In genomic region chr7:103063895-103064294, GRCh38 we compare ENCODE assay signal across 17 cellular contexts. TPM values are rescaled to one million over a fixed set of nuclear protein-coding genes. Genes with fewer than 3 reads are reported as not detected.
DNase-seq lines count a peak whose midpoint lies in the region; ATAC-seq and TF ChIP-seq lines count a peak whose summit lies in the region.
"Had no signal": no experiment of that assay in that cellular context is flagged by ENCODE, and none has a peak within 500 bp of the region (broad histone marks: within the 10 kb centered on the region; RNA-seq: fewer than 3 reads in every experiment).

No MANE protein-coding gene starts in this region.

- no peak overlapping the region for H3K4me3 ChIP-seq in choroid plexus epithelial cell (ENCODE audit: low read depth, low read length)
- H3K4me3 ChIP-seq in retinal pigment epithelial cell (ENCODE audit: low read length) = no peak overlapping the region
- H3K4me3 ChIP-seq in aorta (ENCODE audit: low read length in 2 of 2) = no peak overlapping the region
- H3K4me3 ChIP-seq in esophagus squamous epithelium = no peak overlapping the region
- H3K4me3 ChIP-seq: GM12878, SJCRH30 had no signal

- H3K9me3 ChIP-seq in aorta (ENCODE audit: control insufficient read depth, low read length) (no peaks in the 10 kb centered on the region), esophagus squamous epithelium (no peaks in the 10 kb centered on the region)

- peak; percentile 15 for DNase-seq in ELR (ENCODE audit: low read depth)
- DNase-seq in HT-29 (ENCODE audit: low spot score) = peak; percentile 12
- no peak for DNase-seq in choroid plexus epithelial cell (ENCODE audit: low read depth)
- DNase-seq in retinal pigment epithelial cell (ENCODE audit: low read depth) = no peak
- no peak for DNase-seq in aorta
- DNase-seq in esophagus squamous epithelium (lab: John Stamatoyannopoulos, UW) = no peak
- DNase-seq in activated CD4-positive, alpha-beta T cell treated with anti-CD3 and anti-CD28 coated beads, Interleukin-2, amount 10 ng/mL, durations not matched to agents 7 days and 5 days = no peak
- DNase-seq: Calu3; CD4-positive, alpha-beta memory T cell; DMS79; GOT3; NCI-H187 treated with DMSO at 0.1 percent for 48 hours; NCI-H446; OCI-M1; SJCRH30 had no signal

- no peaks in the 10 kb centered on the region for H3K9me3 Mint-ChIP-seq in activated CD4-positive, alpha-beta T cell treated with anti-CD3 and anti-CD28 coated beads, Interleukin-2, amount 10 ng/mL, durations not matched to agents 7 days and 5 days
- H3K9me3 Mint-ChIP-seq: CD4-positive, alpha-beta memory T cell had no signal

- WGBS in aorta, 2 donors = 86 to 93% methylated on average over 3 of the region's 3 CpGs
- 81 to 95% methylated on average over 2 to 3 of the region's 3 CpGs for WGBS in esophagus squamous epithelium, 2 donors

- H3K27ac ChIP-seq in aorta (ENCODE audit: low read depth in 1 of 2, low read length in 2 of 2) (no peak overlapping the region), esophagus squamous epithelium (no peak overlapping the region)
- H3K27ac ChIP-seq: RWPE1, SJCRH30 had no signal

- H3K4me1 ChIP-seq in aorta (ENCODE audit: control insufficient read depth in 1 of 2, insufficient read depth in 2 of 2, low read length in 2 of 2) (peaks cover 1 to 3% of the 10 kb centered on the region in 2 donors), esophagus squamous epithelium (no peaks in the 10 kb centered on the region)
- H3K4me1 ChIP-seq: SJCRH30 had no signal

- H3K27me3 Mint-ChIP-seq in activated CD4-positive, alpha-beta T cell treated with anti-CD3 and anti-CD28 coated beads, Interleukin-2, amount 10 ng/mL, durations not matched to agents 7 days and 5 days = no peaks in the 10 kb centered on the region

- POLR2A ChIA-PET in activated CD4-positive, alpha-beta T cell treated with anti-CD3 and anti-CD28 coated beads, Interleukin-2, amount 10 ng/mL, durations not matched to agents 7 days and 5 days (lab: Charles Lee) = no interaction called here

- no peak overlapping the region for H3K4me3 Mint-ChIP-seq in activated CD4-positive, alpha-beta T cell treated with anti-CD3 and anti-CD28 coated beads, Interleukin-2, amount 10 ng/mL, durations not matched to agents 7 days and 5 days
- H3K4me3 Mint-ChIP-seq: CD4-positive, alpha-beta memory T cell had no signal

- no peaks in the 10 kb centered on the region for H3K4me1 Mint-ChIP-seq in activated CD4-positive, alpha-beta T cell treated with anti-CD3 and anti-CD28 coated beads, Interleukin-2, amount 10 ng/mL, durations not matched to agents 7 days and 5 days
- H3K4me1 Mint-ChIP-seq: CD4-positive, alpha-beta memory T cell had no signal

- no peak for TF ChIP-seq POLR2A in esophagus squamous epithelium (IDR thresholded peaks at IDR 0.05)

- no peak for ATAC-seq in aorta (ENCODE audit: low FRiP score)
- ATAC-seq: GM12878 had no signal

- no peaks in the 10 kb centered on the region for H3K27me3 ChIP-seq in aorta (ENCODE audit: control insufficient read depth in 1 of 2, insufficient read depth in 2 of 2, low read length in 1 of 2)
- H3K27me3 ChIP-seq in esophagus squamous epithelium = no peaks in the 10 kb centered on the region
- H3K27me3 ChIP-seq: SJCRH30 had no signal

- H3K36me3 ChIP-seq in aorta (ENCODE audit: control insufficient read depth in 1 of 2, insufficient read depth in 2 of 2, low read length in 1 of 2) = no peaks in the 10 kb centered on the region
- H3K36me3 ChIP-seq in esophagus squamous epithelium = no peaks in the 10 kb centered on the region
- H3K36me3 ChIP-seq: SJCRH30 had no signal

- peak; percentile 17 for TF ChIP-seq CTCF in choroid plexus epithelial cell (conservative IDR thresholded peaks at IDR 0.05; ENCODE audit: low read depth, low read length)
- TF ChIP-seq CTCF in retinal pigment epithelial cell (conservative IDR thresholded peaks at IDR 0.05; ENCODE audit: low read depth, low read length) = peak; percentile 2
- TF ChIP-seq CTCF in esophagus squamous epithelium (IDR thresholded peaks at IDR 0.05) = no peak

- H3K36me3 Mint-ChIP-seq in activated CD4-positive, alpha-beta T cell treated with anti-CD3 and anti-CD28 coated beads, Interleukin-2, amount 10 ng/mL, durations not matched to agents 7 days and 5 days (ENCODE audit: low read depth) = no peaks in the 10 kb centered on the region
- H3K36me3 Mint-ChIP-seq: CD4-positive, alpha-beta memory T cell had no signal

- no peak overlapping the region for H3K27ac Mint-ChIP-seq in activated CD4-positive, alpha-beta T cell treated with anti-CD3 and anti-CD28 coated beads, Interleukin-2, amount 10 ng/mL, durations not matched to agents 7 days and 5 days

- CTCF ChIA-PET in activated CD4-positive, alpha-beta T cell treated with anti-CD3 and anti-CD28 coated beads, Interleukin-2, amount 10 ng/mL, durations not matched to agents 7 days and 5 days (lab: Charles Lee) = no interaction called here

- intact Hi-C loops in aorta (cut with DNase I) (loop anchor here (5.0 to 10.0 kb wide), 3 partner anchors 67 to 307 kb away; partner anchors contain the start of gene LRRC17 (in 1 of the 2)), esophagus squamous epithelium (cut with DNase I) (no loop called here)

RNA-seq across cellular contexts. Expression of gene FBXL13, which starts 10.7 kb away (rescaled TPM):
- total RNA-seq in HT-29 (2014; rRNA removed; shearing (Covaris generic)) = 0.16 and 0.48 TPM in 2 replicates
- 1 to 10 TPM; 1.4 to 2.6 TPM for total RNA-seq in aorta
- under 1 TPM in 1 of 2 donors, not detected in 1; 1.00 TPM for polyA plus RNA-seq in aorta
- under 1 TPM; 0.40 to 0.95 (median 0.51) TPM for total RNA-seq in esophagus squamous epithelium
- total RNA-seq in activated CD4-positive, alpha-beta T cell treated with anti-CD3 and anti-CD28 coated beads, Interleukin-2, amount 10 ng/mL, durations not matched to agents 7 days and 5 days = under 1 TPM; 0.15 to 0.17 TPM

RNA-seq across cellular contexts. Expression of gene ARMC10, which starts 11.0 kb away (rescaled TPM):
- total RNA-seq in HT-29 (2014; rRNA removed; shearing (Covaris generic)) = 40.7 and 41.2 TPM in 2 replicates
- total RNA-seq in aorta (10 to 100 TPM; 29.8 to 40.0 TPM), esophagus squamous epithelium (10 to 100 TPM; 21.0 to 42.5 (median 36.6) TPM)
- polyA plus RNA-seq in aorta = 10 to 100 TPM; 29.6 to 37.6 TPM
- total RNA-seq in activated CD4-positive, alpha-beta T cell treated with anti-CD3 and anti-CD28 coated beads, Interleukin-2, amount 10 ng/mL, durations not matched to agents 7 days and 5 days = 10 to 100 TPM; 28.3 to 32.9 TPM

Comparison
In these comparisons a context has a peak if more than half of its experiments do, and no peak if none do; other contexts are left out.
1. DNase-seq: peak in ELR (single experiment) and HT-29 (single experiment); none in choroid plexus epithelial cell (single experiment), retinal pigment epithelial cell (single experiment), aorta (0 of 2), esophagus squamous epithelium (single experiment) and activated CD4-positive, alpha-beta T cell treated with anti-CD3 and anti-CD28 coated beads, Interleukin-2, amount 10 ng/mL, durations not matched to agents 7 days and 5 days (single experiment).
2. CTCF ChIP-seq: peak in choroid plexus epithelial cell (single experiment) and retinal pigment epithelial cell (single experiment); none in esophagus squamous epithelium (0 of 6).